ENCODE assay signal across 17 cellular contexts in genomic region chr12:32049956-32050355, GRCh38.
"Had no signal": no experiment of that assay in that cellular context is flagged by ENCODE, and none has a peak within 500 bp of the region (broad histone marks: within the 10 kb centered on the region; RNA-seq: fewer than 3 reads in every experiment).

No MANE protein-coding gene starts in this region.

- FAIRE-seq: astrocyte, keratinocyte had no signal

- H3K4me3 ChIP-seq: dorsolateral prefrontal cortex, hepatocyte, left lung, thyroid gland had no signal

- H3K4me1 ChIP-seq: left lung, thyroid gland had no signal

- H3K27ac Mint-ChIP-seq: activated CD4-positive, alpha-beta memory T cell treated with anti-CD3 and anti-CD28 coated beads for 36 hours; activated CD8-positive, alpha-beta memory T cell treated with anti-CD3 and anti-CD28 coated beads, Interleukin-2, amount 10 ng/mL, durations not matched to agents 7 days and 5 days; activated naive CD4-positive, alpha-beta T cell treated with anti-CD3 and anti-CD28 coated beads, Interleukin-2, amount 10 ng/mL, durations not matched to agents 7 days and 5 days; activated T-cell treated with anti-CD3 and anti-CD28 coated beads, Interleukin-2, amount 50 U/mL, for 24 hours; naive thymus-derived CD8-positive, alpha-beta T cell; stimulated activated naive B cell treated with anti-CD40 and anti-IgM and Interleukin-4, amounts not matched to agents 10 μg/mL and 1 μg/mL and 100 μg/mL, for 72 hours had no signal

- H3K36me3 ChIP-seq: left lung, neutrophil, thyroid gland had no signal

- H3K27ac ChIP-seq: dorsolateral prefrontal cortex, hepatocyte, left lung, neutrophil, thyroid gland, VCaP had no signal

- H3K9me3 ChIP-seq: neutrophil, thyroid gland had no signal

- H3K27me3 ChIP-seq: dorsolateral prefrontal cortex, hepatocyte, left lung, neutrophil, thyroid gland had no signal

- H2AFZ ChIP-seq: hepatocyte had no signal

- DNase-seq: activated CD4-positive, alpha-beta memory T cell treated with anti-CD3 and anti-CD28 coated beads for 36 hours; activated CD4-positive, alpha-beta T cell treated with anti-CD3 and anti-CD28 coated beads for 1 hour; activated CD8-positive, alpha-beta memory T cell treated with anti-CD3 and anti-CD28 coated beads, Interleukin-2, amount 10 ng/mL, durations not matched to agents 7 days and 5 days; activated naive CD4-positive, alpha-beta T cell treated with anti-CD3 and anti-CD28 coated beads, Interleukin-2, amount 10 ng/mL, durations not matched to agents 7 days and 5 days; activated T-cell treated with anti-CD3 and anti-CD28 coated beads, Interleukin-2, amount 50 U/mL, for 24 hours; dorsolateral prefrontal cortex; erythroblast; left lung; naive thymus-derived CD8-positive, alpha-beta T cell; stimulated activated CD4-positive, alpha-beta T cell treated with anti-CD3 and anti-CD28 coated beads, Interleukin-4, amount 100 ng/mL, for 1 hour; stimulated activated naive B cell treated with anti-CD40 and anti-IgM and Interleukin-4, amounts not matched to agents 10 μg/mL and 1 μg/mL and 100 μg/mL, for 72 hours; thyroid gland had no signal

- H3K4me1 Mint-ChIP-seq: activated CD8-positive, alpha-beta memory T cell treated with anti-CD3 and anti-CD28 coated beads, Interleukin-2, amount 10 ng/mL, durations not matched to agents 7 days and 5 days had no signal

- H3K4me3 Mint-ChIP-seq: activated CD4-positive, alpha-beta memory T cell treated with anti-CD3 and anti-CD28 coated beads for 36 hours; activated CD8-positive, alpha-beta memory T cell treated with anti-CD3 and anti-CD28 coated beads, Interleukin-2, amount 10 ng/mL, durations not matched to agents 7 days and 5 days; activated naive CD4-positive, alpha-beta T cell treated with anti-CD3 and anti-CD28 coated beads, Interleukin-2, amount 10 ng/mL, durations not matched to agents 7 days and 5 days; activated T-cell treated with anti-CD3 and anti-CD28 coated beads, Interleukin-2, amount 50 U/mL, for 24 hours; naive thymus-derived CD8-positive, alpha-beta T cell; stimulated activated naive B cell treated with anti-CD40 and anti-IgM and Interleukin-4, amounts not matched to agents 10 μg/mL and 1 μg/mL and 100 μg/mL, for 72 hours had no signal

- H3K79me2 ChIP-seq: hepatocyte had no signal

- H3K27me3 Mint-ChIP-seq: activated CD4-positive, alpha-beta memory T cell treated with anti-CD3 and anti-CD28 coated beads for 36 hours; activated CD8-positive, alpha-beta memory T cell treated with anti-CD3 and anti-CD28 coated beads, Interleukin-2, amount 10 ng/mL, durations not matched to agents 7 days and 5 days; activated naive CD4-positive, alpha-beta T cell treated with anti-CD3 and anti-CD28 coated beads, Interleukin-2, amount 10 ng/mL, durations not matched to agents 7 days and 5 days; activated T-cell treated with anti-CD3 and anti-CD28 coated beads, Interleukin-2, amount 50 U/mL, for 24 hours; naive thymus-derived CD8-positive, alpha-beta T cell; stimulated activated naive B cell treated with anti-CD40 and anti-IgM and Interleukin-4, amounts not matched to agents 10 μg/mL and 1 μg/mL and 100 μg/mL, for 72 hours had no signal

- H3K4me2 ChIP-seq: hepatocyte had no signal
